8 cellular contexts compared by ENCODE assay signal in the genomic region with DNA sequence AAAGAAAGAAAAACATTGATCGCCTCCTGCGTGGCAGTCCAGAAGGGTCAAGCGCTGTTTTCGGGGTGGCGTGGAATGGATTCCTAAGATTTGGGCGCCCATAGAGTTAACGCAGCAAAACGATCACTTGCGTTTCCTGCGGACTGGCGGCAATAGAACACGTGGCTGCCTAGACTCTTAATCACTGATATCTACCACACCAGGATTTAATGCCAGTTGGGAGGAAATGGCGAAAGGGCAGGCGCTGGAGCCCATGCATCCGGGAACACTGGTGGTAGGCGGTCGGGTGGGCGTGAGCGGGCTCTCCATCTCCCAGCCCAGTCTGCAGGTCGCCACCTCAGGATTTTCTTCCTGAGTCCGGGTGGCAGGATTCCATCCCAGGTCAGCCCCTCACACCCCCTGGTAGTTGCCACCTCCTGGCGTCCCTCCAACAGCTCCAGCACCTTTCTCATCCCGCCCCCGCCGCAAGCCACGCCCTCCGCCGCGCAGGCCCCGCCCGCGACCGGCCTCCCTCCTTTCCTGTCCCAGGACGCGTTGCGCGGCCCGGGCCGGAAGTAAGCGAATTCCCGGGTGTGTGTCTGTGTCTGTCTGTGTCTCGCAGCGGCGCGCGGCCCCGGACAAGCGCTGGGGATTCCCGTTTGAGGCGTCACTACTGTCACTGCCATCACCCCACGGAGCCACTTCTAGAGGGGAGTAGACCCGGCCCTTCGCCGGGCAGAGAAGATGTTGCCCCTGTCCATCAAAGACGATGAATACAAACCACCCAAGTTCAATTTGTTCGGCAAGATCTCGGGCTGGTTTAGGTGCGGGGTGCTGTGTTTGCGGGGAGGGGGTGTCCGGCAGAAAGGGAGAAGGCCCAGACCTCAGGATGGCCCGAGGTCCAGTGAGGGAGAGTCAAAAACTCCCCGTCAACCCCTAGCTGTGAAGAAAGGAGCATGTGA. TPM values are rescaled to one million over a fixed set of nuclear protein-coding genes. Genes with fewer than 3 reads are reported as not detected.
A peak's percentile ranks its signal among the peaks of the same experiment; 100 is the strongest.
DNase-seq lines count a peak whose midpoint lies in the region; ATAC-seq and TF ChIP-seq lines count a peak whose summit lies in the region.

TSS of gene SLC30A7 (plus strand) at position 551 of the 941 bp plus-strand sequence. CDS start at position 724, 173 bp downstream.

- ATAC-seq in HG03439 (IDR thresholded peaks at IDR 0.05; ENCODE audit: unreplicated experiment) = peak; percentile 80

- peaks cover 11% of the 10 kb centered on the region for H3K36me3 ChIP-seq in BE2C

- no peaks in the 10 kb centered on the region for H3K4me1 ChIP-seq in BE2C

- no peaks in the 10 kb centered on the region for H3K9me3 ChIP-seq in BE2C

- H3K4me3 ChIP-seq in BE2C (ENCODE audit: low read depth, low read length) = peak within 1 kb of the TSS; percentile 98
- H3K4me3 ChIP-seq in choroid plexus epithelial cell (ENCODE audit: low read depth, low read length) = peak within 1 kb of the TSS; percentile 89

- TF ChIP-seq CTCF in BE2C (IDR thresholded peaks at IDR 0.05; ENCODE audit: low read depth, low read length) (no peak), choroid plexus epithelial cell (conservative IDR thresholded peaks at IDR 0.05; ENCODE audit: low read depth, low read length) (no peak)

- no peaks in the 10 kb centered on the region for H3K27me3 ChIP-seq in BE2C

- DNase-seq in BE2C (peak; percentile 97), GM19238 (ENCODE audit: insufficient read length, low spot score) (peak; percentile 56), NCI-H524 (lab: John Stamatoyannopoulos, UW) (peak; percentile 85 to 87), choroid plexus epithelial cell (ENCODE audit: low read depth) (peak; percentile 89), kidney glomerular epithelial cell (lab: John Stamatoyannopoulos, UW) (peak; percentile 90)
- DNase-seq in activated CD4-positive, alpha-beta T cell treated with anti-CD3 and anti-CD28 coated beads for 4 hours = peak; percentile 95 to 99
- peak; percentile 93 to 96 for DNase-seq in stimulated activated CD4-positive, alpha-beta T cell treated with anti-CD3 and anti-CD28 coated beads, Interleukin-15, amount 100 ng/mL, for 48 hours (ENCODE audit: low read depth in 2 of 2)

RNA-seq across cellular contexts. Expression of gene SLC30A7, which starts in this region (rescaled TPM):
- polyA plus RNA-seq in BE2C (2012; ENCODE audit: insufficient read depth, insufficient read length, low read depth) = 4.6 TPM

Comparison
In these comparisons a context has a peak if more than half of its experiments do, and no peak if none do; other contexts are left out.
1. Peak in every context shown above with its lines: DNase-seq, ATAC-seq and H3K4me3 ChIP-seq.